8 cellular contexts compared by ENCODE assay signal in genomic region chr10:25875555-25876165, GRCh38. TPM values are rescaled to one million over a fixed set of nuclear protein-coding genes. Genes with fewer than 3 reads are reported as not detected.
DNase-seq lines count a peak whose midpoint lies in the region; ATAC-seq and TF ChIP-seq lines count a peak whose summit lies in the region.

No MANE protein-coding gene starts in this region.

- peak; percentile 89 for ATAC-seq in GM21786 (IDR thresholded peaks at IDR 0.05; ENCODE audit: unreplicated experiment)

- H3K36me3 ChIP-seq in Karpas-422 (ENCODE audit: insufficient read depth, low read length), result no peaks in the 10 kb centered on the region
- H3K36me3 ChIP-seq in neuron (ENCODE audit: insufficient read depth, low read length), result no peaks in the 10 kb centered on the region

- H3K9ac ChIP-seq in Karpas-422 (ENCODE audit: low read length), result no peak overlapping the region

- TF ChIP-seq CTCF in fibroblast of the aortic adventitia (IDR thresholded peaks at IDR 0.05; ENCODE audit: insufficient read depth, low read length), result peak; percentile 95

- H3K27me3 ChIP-seq in Karpas-422 (ENCODE audit: low read length), result no peaks in the 10 kb centered on the region
- peaks cover 2% of the 10 kb centered on the region for H3K27me3 ChIP-seq in neuron (ENCODE audit: insufficient read depth, low read length)

- no peaks in the 10 kb centered on the region for H4K20me1 ChIP-seq in Karpas-422 (ENCODE audit: insufficient read depth, low read depth, low read length)

- no peak overlapping the region for H2AFZ ChIP-seq in Karpas-422 (ENCODE audit: low read length)
- H2AFZ ChIP-seq in neuron (ENCODE audit: low read depth, low read length), result peak overlapping the region; percentile 81

- H3K27ac ChIP-seq in Karpas-422 (ENCODE audit: low read length), result no peak overlapping the region

- H3K79me2 ChIP-seq in Karpas-422 (ENCODE audit: low read length), result no peaks in the 10 kb centered on the region

- H3K9me2 ChIP-seq in Karpas-422 (replicated peaks; ENCODE audit: insufficient read depth, low read length), result no peaks in the 10 kb centered on the region

- H3K4me3 ChIP-seq in Karpas-422 (ENCODE audit: low read length) (no peak overlapping the region), fibroblast of the aortic adventitia (ENCODE audit: low read depth, low read length) (no peak overlapping the region), neuron (ENCODE audit: low read length) (peak overlapping the region; percentile 3)

- no peak overlapping the region for H3K4me2 ChIP-seq in Karpas-422 (ENCODE audit: low read depth, low read length, poor library complexity, severe bottlenecking)

- DNase-seq in ELR (ENCODE audit: low read depth) (peak; percentile 64), Karpas-422 (peak; percentile 90), OCI-M2 (lab: John Stamatoyannopoulos, UW; ENCODE audit: unreplicated experiment) (peak; percentile 4), fibroblast of the aortic adventitia (ENCODE audit: low read depth) (peak; percentile 70), superior temporal gyrus (ENCODE audit: extremely low spot score) (peak; percentile 92)
- DNase-seq in activated T-cell treated with anti-CD3 and anti-CD28 coated beads, Interleukin-2, amount 50 U/mL, for 1 hour, result peak; percentile 45

- no peaks in the 10 kb centered on the region for H3K9me3 ChIP-seq in Karpas-422 (ENCODE audit: low read length)
- H3K9me3 ChIP-seq in neuron (ENCODE audit: low read length), result no peaks in the 10 kb centered on the region

- H3K4me1 ChIP-seq in Karpas-422 (ENCODE audit: low read length), result no peaks in the 10 kb centered on the region
- H3K4me1 ChIP-seq in neuron (ENCODE audit: insufficient read depth, low read length), result peaks cover 8% of the 10 kb centered on the region

RNA-seq across cellular contexts. Expression of gene MYO3A, which starts 58.4 kb away (rescaled TPM):
- total RNA-seq in Karpas-422 (2014; rRNA removed; shearing (Covaris generic); ENCODE audit: low replicate concordance), result not detected in 2 replicates
- total RNA-seq in fibroblast of the aortic adventitia (ENCODE audit: low replicate concordance), result not detected in 2 replicates

Comparison
In these comparisons a context has a peak if more than half of its experiments do, and no peak if none do; other contexts are left out.
1. DNase-seq: peak in every context shown above with its lines; median percentile 92 in superior temporal gyrus; 90 in Karpas-422; 70 in fibroblast of the aortic adventitia; 64 in ELR; 45 in activated T-cell treated with anti-CD3 and anti-CD28 coated beads, Interleukin-2, amount 50 U/mL, for 1 hour; 4 in OCI-M2.